ENCODE assay signal across 8 cellular contexts in genomic region chr16:30418350-30419181, GRCh38. TPM values are rescaled to one million over a fixed set of nuclear protein-coding genes. Genes with fewer than 3 reads are reported as not detected.
DNase-seq lines count a peak whose midpoint lies in the region; ATAC-seq and TF ChIP-seq lines count a peak whose summit lies in the region.

No MANE protein-coding gene starts in this region.

- H3K27ac Mint-ChIP-seq in Calu3 (ENCODE audit: unreplicated experiment) (peak overlapping the region; percentile 14), endodermal cell (no peak overlapping the region), osteocyte (ENCODE audit: unreplicated experiment) (peak overlapping the region; percentile 7)

- no peaks in the 10 kb centered on the region for H3K9me3 ChIP-seq in endodermal cell (ENCODE audit: control insufficient read depth, low read length)

- H3K27me3 Mint-ChIP-seq in Calu3 (ENCODE audit: unreplicated experiment) = no peaks in the 10 kb centered on the region
- no peaks in the 10 kb centered on the region for H3K27me3 Mint-ChIP-seq in endodermal cell (ENCODE audit: insufficient read depth)
- no peaks in the 10 kb centered on the region for H3K27me3 Mint-ChIP-seq in osteocyte (ENCODE audit: unreplicated experiment)

- H3K27ac ChIP-seq in endodermal cell (ENCODE audit: low read depth, low read length) = no peak overlapping the region

- CTCF ChIA-PET in Calu3 (lab: Charles Lee) = interaction anchor here (0.5 to 2.6 kb wide), 11 partner anchors 9 to 354 kb away, joined by 3 to 33 read pairs (median 6); partner anchors contain the start of genes DCTPP1 and ZNF771

- H3K4me3 ChIP-seq in endodermal cell (ENCODE audit: low read length) = peak overlapping the region; percentile 70

- H3K36me3 Mint-ChIP-seq in Calu3 (ENCODE audit: insufficient read depth, unreplicated experiment) (peaks cover 61% of the 10 kb centered on the region), endodermal cell (ENCODE audit: low read depth) (peaks cover 50% of the 10 kb centered on the region), osteocyte (ENCODE audit: unreplicated experiment) (peaks cover 16% of the 10 kb centered on the region)

- H3K36me3 ChIP-seq in endodermal cell (ENCODE audit: control insufficient read depth, insufficient read depth, low read length) = peaks cover 44% of the 10 kb centered on the region

- H3K4me1 ChIP-seq in endodermal cell (ENCODE audit: control insufficient read depth, insufficient read depth, low read length) = no peaks in the 10 kb centered on the region

- H3K9me3 Mint-ChIP-seq in Calu3 (ENCODE audit: low read depth, unreplicated experiment) (no peaks in the 10 kb centered on the region), endodermal cell (no peaks in the 10 kb centered on the region), osteocyte (ENCODE audit: unreplicated experiment) (no peaks in the 10 kb centered on the region)

- no TSS peak for BruUV-seq in Calu3 (replicated peaks; lab: Mats Ljungman, UMichigan)

- ATAC-seq in GM18502 (IDR thresholded peaks at IDR 0.05; ENCODE audit: poor library complexity, unreplicated experiment) = no peak

- 72 to 95% methylated on average over 14 to 27 of the region's 31 CpGs for WGBS in endodermal cell (ENCODE audit: insufficient coverage in 1 of 2, insufficient read length in 1 of 2), 2 experiments

- DNase-seq in Calu3 = no peak
- DNase-seq in NCI-H69 (lab: John Stamatoyannopoulos, UW) = peak; percentile 28
- DNase-seq in endodermal cell = no peak
- no peak for DNase-seq in osteocyte (ENCODE audit: extremely low spot score, unreplicated experiment)
- no peak for DNase-seq in NCI-H345 treated with DMSO at 0.1 percent for 48 hours (lab: John Stamatoyannopoulos, UW; ENCODE audit: unreplicated experiment)
- DNase-seq in dermis blood vessel endothelial cell = no peak
- no peak for DNase-seq in GM19238 (ENCODE audit: insufficient read length, low spot score)

- H3K4me3 Mint-ChIP-seq in Calu3 (ENCODE audit: low read depth, unreplicated experiment) (peak overlapping the region; percentile 64), endodermal cell (peak overlapping the region; percentile 26), osteocyte (ENCODE audit: unreplicated experiment) (peak overlapping the region; percentile 54)

- intact Hi-C loops in Calu3 (cut with micrococcal nuclease; ENCODE audit: unreplicated experiment) = no loop called here

- H3K4me1 Mint-ChIP-seq in Calu3 (ENCODE audit: low read depth, unreplicated experiment) (peaks cover 20% of the 10 kb centered on the region), endodermal cell (peaks cover 15% of the 10 kb centered on the region), osteocyte (ENCODE audit: unreplicated experiment) (peaks cover 5% of the 10 kb centered on the region)

- H3K27me3 ChIP-seq in endodermal cell (ENCODE audit: control insufficient read depth, insufficient read depth, low read length, poor library complexity, severe bottlenecking) = no peaks in the 10 kb centered on the region

- TF ChIP-seq CTCF in Calu3 (IDR thresholded peaks at IDR 0.05; ENCODE audit: unreplicated experiment) (no peak), endodermal cell (conservative IDR thresholded peaks at IDR 0.05) (peak; percentile 3), osteocyte (IDR thresholded peaks at IDR 0.05) (peak; percentile 2)

- H3K9ac ChIP-seq in endodermal cell (ENCODE audit: extremely low read depth, low read length, poor library complexity, severe bottlenecking) = peak overlapping the region; percentile 20

RNA-seq across cellular contexts. Expression of gene ZNF771, which starts 11.2 kb away (rescaled TPM):
- total RNA-seq in Calu3 (2022) (11.3 and 12.2 TPM in 2 replicates), endodermal cell (10 to 100 TPM; 14.7 to 16.6 TPM), osteocyte (12.6 and 12.7 TPM in 2 replicates), dermis blood vessel endothelial cell (14.8 and 21.4 TPM in 2 replicates)
- polyA plus RNA-seq in endodermal cell (2013, experiment 1 of 2) = 9.5 TPM
- 9.1 TPM for polyA plus RNA-seq in endodermal cell (2013, experiment 2 of 2)

RNA-seq across cellular contexts. Expression of gene DCTPP1, which starts 11.3 kb away (rescaled TPM):
- total RNA-seq in Calu3 (2022) (120 and 124 TPM in 2 replicates), endodermal cell (10 to 100 TPM; 54.8 to 61.9 TPM), osteocyte (26.8 and 30.3 TPM in 2 replicates), dermis blood vessel endothelial cell (61.3 and 61.9 TPM in 2 replicates)
- 55.9 TPM for polyA plus RNA-seq in endodermal cell (2013, experiment 1 of 2)
- 53.5 TPM for polyA plus RNA-seq in endodermal cell (2013, experiment 2 of 2)

RNA-seq across cellular contexts. Expression of gene ZNF48, which starts 23.3 kb away (rescaled TPM):
- total RNA-seq in Calu3 (2022) = 21.2 and 24.8 TPM in 2 replicates
- 10 to 100 TPM; 40.1 to 58.4 TPM for total RNA-seq in endodermal cell
- polyA plus RNA-seq in endodermal cell (2013, experiment 1 of 2) = 66.8 TPM
- 70.0 TPM for polyA plus RNA-seq in endodermal cell (2013, experiment 2 of 2)
- 12.7 and 13.2 TPM in 2 replicates for total RNA-seq in osteocyte
- 16.5 and 20.1 TPM in 2 replicates for total RNA-seq in dermis blood vessel endothelial cell

RNA-seq across cellular contexts. Expression of gene SEPHS2, which starts 27.1 kb away (rescaled TPM):
- total RNA-seq in Calu3 (2022) = 85.0 and 109 TPM in 2 replicates
- 10 to 100 TPM; 35.7 to 37.5 TPM for total RNA-seq in endodermal cell
- polyA plus RNA-seq in endodermal cell (2013, experiment 1 of 2) = 25.1 TPM
- polyA plus RNA-seq in endodermal cell (2013, experiment 2 of 2) = 23.7 TPM
- total RNA-seq in osteocyte = 41.2 and 42.5 TPM in 2 replicates
- total RNA-seq in dermis blood vessel endothelial cell = 16.0 and 17.1 TPM in 2 replicates

RNA-seq across cellular contexts. Expression of gene SEPTIN1, which starts 36.2 kb away (rescaled TPM):
- 1.5 and 1.9 TPM in 2 replicates for total RNA-seq in Calu3 (2022)
- 1 to 10 TPM; 1.1 to 2.3 TPM for total RNA-seq in endodermal cell
- 3.3 TPM for polyA plus RNA-seq in endodermal cell (2013, experiment 1 of 2)
- 2.0 TPM for polyA plus RNA-seq in endodermal cell (2013, experiment 2 of 2)
- 1.5 and 2.0 TPM in 2 replicates for total RNA-seq in osteocyte
- total RNA-seq in dermis blood vessel endothelial cell = not detected in 2 replicates
